Comparison of ENCODE assay signal across 1 cellular context in genomic region chr14:21383848-21384493, GRCh38.
TF ChIP-seq lines count a peak whose summit lies in the region.

SUPT16H (minus strand) TSS chr14:21384019; CDS start chr14:21383927, 92 bp downstream.

TF ChIP-seq in HepG2, 621 proteins besides CTCF, POLR2A, EP300 and RAD21 (continued from another document and continues in another):
- no peak for TF ChIP-seq SNRNP70 (IDR thresholded peaks at IDR 0.05; ENCODE audit: low read depth, low read length)
- TF ChIP-seq, protein P1, sequence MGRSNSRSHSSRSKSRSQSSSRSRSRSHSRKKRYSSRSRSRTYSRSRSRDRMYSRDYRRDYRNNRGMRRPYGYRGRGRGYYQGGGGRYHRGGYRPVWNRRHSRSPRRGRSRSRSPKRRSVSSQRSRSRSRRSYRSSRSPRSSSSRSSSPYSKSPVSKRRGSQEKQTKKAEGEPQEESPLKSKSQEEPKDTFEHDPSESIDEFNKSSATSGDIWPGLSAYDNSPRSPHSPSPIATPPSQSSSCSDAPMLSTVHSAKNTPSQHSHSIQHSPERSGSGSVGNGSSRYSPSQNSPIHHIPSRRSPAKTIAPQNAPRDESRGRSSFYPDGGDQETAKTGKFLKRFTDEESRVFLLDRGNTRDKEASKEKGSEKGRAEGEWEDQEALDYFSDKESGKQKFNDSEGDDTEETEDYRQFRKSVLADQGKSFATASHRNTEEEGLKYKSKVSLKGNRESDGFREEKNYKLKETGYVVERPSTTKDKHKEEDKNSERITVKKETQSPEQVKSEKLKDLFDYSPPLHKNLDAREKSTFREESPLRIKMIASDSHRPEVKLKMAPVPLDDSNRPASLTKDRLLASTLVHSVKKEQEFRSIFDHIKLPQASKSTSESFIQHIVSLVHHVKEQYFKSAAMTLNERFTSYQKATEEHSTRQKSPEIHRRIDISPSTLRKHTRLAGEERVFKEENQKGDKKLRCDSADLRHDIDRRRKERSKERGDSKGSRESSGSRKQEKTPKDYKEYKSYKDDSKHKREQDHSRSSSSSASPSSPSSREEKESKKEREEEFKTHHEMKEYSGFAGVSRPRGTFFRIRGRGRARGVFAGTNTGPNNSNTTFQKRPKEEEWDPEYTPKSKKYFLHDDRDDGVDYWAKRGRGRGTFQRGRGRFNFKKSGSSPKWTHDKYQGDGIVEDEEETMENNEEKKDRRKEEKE (IDR thresholded peaks at IDR 0.05): no peak
- peak; percentile 96 for TF ChIP-seq ZXDC (CRISPR knock-in tag; IDR thresholded peaks at IDR 0.05)
- TF ChIP-seq ZNF354B (CRISPR knock-in tag; IDR thresholded peaks at IDR 0.05): no peak; the same call in 1 of the 2 replicates
- TF ChIP-seq TARDBP (CRISPR knock-in tag; IDR thresholded peaks at IDR 0.05): peak; percentile 85
- no peak for TF ChIP-seq POGZ (CRISPR knock-in tag; IDR thresholded peaks at IDR 0.05)
- peak; percentile 82; the same call in 1 of the 2 replicates for TF ChIP-seq TRAFD1 (CRISPR knock-in tag; IDR thresholded peaks at IDR 0.05; ENCODE audit: borderline replicate concordance)
- peak; percentile 86 for TF ChIP-seq SAFB2 (CRISPR knock-in tag; IDR thresholded peaks at IDR 0.05; ENCODE audit: borderline replicate concordance, low read depth)
- peak; percentile 75; the same call in 1 of the 2 replicates for TF ChIP-seq ZNF337 (CRISPR knock-in tag; IDR thresholded peaks at IDR 0.05; ENCODE audit: borderline replicate concordance, low read depth)
- peak; percentile 84; the same call in 1 of the 2 replicates for TF ChIP-seq ZNF580 (CRISPR knock-in tag; IDR thresholded peaks at IDR 0.05; ENCODE audit: borderline replicate concordance, low read depth)
- peak; percentile 79; the same call in 1 of the 2 replicates for TF ChIP-seq LCORL (IDR thresholded peaks at IDR 0.05)
- no peak; the same call in none of the 2 replicates for TF ChIP-seq LCORL (CRISPR knock-in tag; IDR thresholded peaks at IDR 0.05)
- no peak for TF ChIP-seq SMARCC2 (IDR thresholded peaks at IDR 0.05)
- TF ChIP-seq ZNF530 (CRISPR knock-in tag; IDR thresholded peaks at IDR 0.05; ENCODE audit: low read depth): peak; percentile 49; the same call in 1 of the 2 replicates
- TF ChIP-seq, protein P2, sequence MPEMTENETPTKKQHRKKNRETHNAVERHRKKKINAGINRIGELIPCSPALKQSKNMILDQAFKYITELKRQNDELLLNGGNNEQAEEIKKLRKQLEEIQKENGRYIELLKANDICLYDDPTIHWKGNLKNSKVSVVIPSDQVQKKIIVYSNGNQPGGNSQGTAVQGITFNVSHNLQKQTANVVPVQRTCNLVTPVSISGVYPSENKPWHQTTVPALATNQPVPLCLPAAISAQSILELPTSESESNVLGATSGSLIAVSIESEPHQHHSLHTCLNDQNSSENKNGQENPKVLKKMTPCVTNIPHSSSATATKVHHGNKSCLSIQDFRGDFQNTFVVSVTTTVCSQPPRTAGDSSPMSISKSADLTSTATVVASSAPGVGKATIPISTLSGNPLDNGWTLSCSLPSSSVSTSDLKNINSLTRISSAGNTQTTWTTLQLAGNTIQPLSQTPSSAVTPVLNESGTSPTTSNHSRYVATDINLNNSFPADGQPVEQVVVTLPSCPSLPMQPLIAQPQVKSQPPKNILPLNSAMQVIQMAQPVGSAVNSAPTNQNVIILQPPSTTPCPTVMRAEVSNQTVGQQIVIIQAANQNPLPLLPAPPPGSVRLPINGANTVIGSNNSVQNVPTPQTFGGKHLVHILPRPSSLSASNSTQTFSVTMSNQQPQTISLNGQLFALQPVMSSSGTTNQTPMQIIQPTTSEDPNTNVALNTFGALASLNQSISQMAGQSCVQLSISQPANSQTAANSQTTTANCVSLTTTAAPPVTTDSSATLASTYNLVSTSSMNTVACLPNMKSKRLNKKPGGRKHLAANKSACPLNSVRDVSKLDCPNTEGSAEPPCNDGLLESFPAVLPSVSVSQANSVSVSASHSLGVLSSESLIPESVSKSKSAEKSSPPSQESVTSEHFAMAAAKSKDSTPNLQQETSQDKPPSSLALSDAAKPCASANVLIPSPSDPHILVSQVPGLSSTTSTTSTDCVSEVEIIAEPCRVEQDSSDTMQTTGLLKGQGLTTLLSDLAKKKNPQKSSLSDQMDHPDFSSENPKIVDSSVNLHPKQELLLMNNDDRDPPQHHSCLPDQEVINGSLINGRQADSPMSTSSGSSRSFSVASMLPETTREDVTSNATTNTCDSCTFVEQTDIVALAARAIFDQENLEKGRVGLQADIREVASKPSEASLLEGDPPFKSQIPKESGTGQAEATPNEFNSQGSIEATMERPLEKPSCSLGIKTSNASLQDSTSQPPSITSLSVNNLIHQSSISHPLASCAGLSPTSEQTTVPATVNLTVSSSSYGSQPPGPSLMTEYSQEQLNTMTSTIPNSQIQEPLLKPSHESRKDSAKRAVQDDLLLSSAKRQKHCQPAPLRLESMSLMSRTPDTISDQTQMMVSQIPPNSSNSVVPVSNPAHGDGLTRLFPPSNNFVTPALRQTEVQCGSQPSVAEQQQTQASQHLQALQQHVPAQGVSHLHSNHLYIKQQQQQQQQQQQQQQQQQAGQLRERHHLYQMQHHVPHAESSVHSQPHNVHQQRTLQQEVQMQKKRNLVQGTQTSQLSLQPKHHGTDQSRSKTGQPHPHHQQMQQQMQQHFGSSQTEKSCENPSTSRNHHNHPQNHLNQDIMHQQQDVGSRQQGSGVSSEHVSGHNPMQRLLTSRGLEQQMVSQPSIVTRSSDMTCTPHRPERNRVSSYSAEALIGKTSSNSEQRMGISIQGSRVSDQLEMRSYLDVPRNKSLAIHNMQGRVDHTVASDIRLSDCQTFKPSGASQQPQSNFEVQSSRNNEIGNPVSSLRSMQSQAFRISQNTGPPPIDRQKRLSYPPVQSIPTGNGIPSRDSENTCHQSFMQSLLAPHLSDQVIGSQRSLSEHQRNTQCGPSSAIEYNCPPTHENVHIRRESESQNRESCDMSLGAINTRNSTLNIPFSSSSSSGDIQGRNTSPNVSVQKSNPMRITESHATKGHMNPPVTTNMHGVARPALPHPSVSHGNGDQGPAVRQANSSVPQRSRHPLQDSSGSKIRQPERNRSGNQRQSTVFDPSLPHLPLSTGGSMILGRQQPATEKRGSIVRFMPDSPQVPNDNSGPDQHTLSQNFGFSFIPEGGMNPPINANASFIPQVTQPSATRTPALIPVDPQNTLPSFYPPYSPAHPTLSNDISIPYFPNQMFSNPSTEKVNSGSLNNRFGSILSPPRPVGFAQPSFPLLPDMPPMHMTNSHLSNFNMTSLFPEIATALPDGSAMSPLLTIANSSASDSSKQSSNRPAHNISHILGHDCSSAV (CRISPR knock-in tag; IDR thresholded peaks at IDR 0.05; ENCODE audit: borderline replicate concordance): no peak
- 0 out of 2 replicates have a peak, but pooled peaks have one; percentile 13 for TF ChIP-seq CAMTA2 (CRISPR knock-in tag; IDR thresholded peaks at IDR 0.05; ENCODE audit: borderline replicate concordance)
- no peak; the same call in 1 of the 2 replicates for TF ChIP-seq KLF15 (CRISPR knock-in tag; IDR thresholded peaks at IDR 0.05; ENCODE audit: borderline replicate concordance)
- TF ChIP-seq ETV5 (CRISPR knock-in tag; IDR thresholded peaks at IDR 0.05; ENCODE audit: borderline replicate concordance): peak; percentile 69
- no peak for TF ChIP-seq MATR3 (CRISPR knock-in tag; IDR thresholded peaks at IDR 0.05)
- TF ChIP-seq, protein P3, sequence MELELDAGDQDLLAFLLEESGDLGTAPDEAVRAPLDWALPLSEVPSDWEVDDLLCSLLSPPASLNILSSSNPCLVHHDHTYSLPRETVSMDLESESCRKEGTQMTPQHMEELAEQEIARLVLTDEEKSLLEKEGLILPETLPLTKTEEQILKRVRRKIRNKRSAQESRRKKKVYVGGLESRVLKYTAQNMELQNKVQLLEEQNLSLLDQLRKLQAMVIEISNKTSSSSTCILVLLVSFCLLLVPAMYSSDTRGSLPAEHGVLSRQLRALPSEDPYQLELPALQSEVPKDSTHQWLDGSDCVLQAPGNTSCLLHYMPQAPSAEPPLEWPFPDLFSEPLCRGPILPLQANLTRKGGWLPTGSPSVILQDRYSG (CRISPR knock-in tag; IDR thresholded peaks at IDR 0.05): no peak
- no peak for TF ChIP-seq ADNP (CRISPR knock-in tag; IDR thresholded peaks at IDR 0.05)
- TF ChIP-seq, protein P4, sequence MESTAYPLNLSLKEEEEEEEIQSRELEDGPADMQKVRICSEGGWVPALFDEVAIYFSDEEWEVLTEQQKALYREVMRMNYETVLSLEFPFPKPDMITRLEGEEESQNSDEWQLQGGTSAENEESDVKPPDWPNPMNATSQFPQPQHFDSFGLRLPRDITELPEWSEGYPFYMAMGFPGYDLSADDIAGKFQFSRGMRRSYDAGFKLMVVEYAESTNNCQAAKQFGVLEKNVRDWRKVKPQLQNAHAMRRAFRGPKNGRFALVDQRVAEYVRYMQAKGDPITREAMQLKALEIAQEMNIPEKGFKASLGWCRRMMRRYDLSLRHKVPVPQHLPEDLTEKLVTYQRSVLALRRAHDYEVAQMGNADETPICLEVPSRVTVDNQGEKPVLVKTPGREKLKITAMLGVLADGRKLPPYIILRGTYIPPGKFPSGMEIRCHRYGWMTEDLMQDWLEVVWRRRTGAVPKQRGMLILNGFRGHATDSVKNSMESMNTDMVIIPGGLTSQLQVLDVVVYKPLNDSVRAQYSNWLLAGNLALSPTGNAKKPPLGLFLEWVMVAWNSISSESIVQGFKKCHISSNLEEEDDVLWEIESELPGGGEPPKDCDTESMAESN (CRISPR knock-in tag; conservative IDR thresholded peaks at IDR 0.05): peak; percentile 82
- TF ChIP-seq ZBTB21 (CRISPR knock-in tag; IDR thresholded peaks at IDR 0.05): 0 out of 2 replicates have a peak, but pooled peaks have one; percentile 9
- peak; percentile 51; the same call in 1 of the 2 replicates for TF ChIP-seq ZSCAN12 (CRISPR knock-in tag; IDR thresholded peaks at IDR 0.05)
- TF ChIP-seq XBP1 (CRISPR knock-in tag; IDR thresholded peaks at IDR 0.05): no peak; the same call in 1 of the 2 replicates
- peak; percentile 49; the same call in 1 of the 2 replicates for TF ChIP-seq MAFF (IDR thresholded peaks at IDR 0.05; ENCODE audit: low read depth, low read length)
- TF ChIP-seq DMAP1 (CRISPR knock-in tag; IDR thresholded peaks at IDR 0.05): peak; percentile 97
- TF ChIP-seq ZFP90 (CRISPR knock-in tag; IDR thresholded peaks at IDR 0.05; ENCODE audit: borderline replicate concordance): no peak; the same call in 1 of the 2 replicates
- TF ChIP-seq ARID3A (IDR thresholded peaks at IDR 0.05; ENCODE audit: low read depth, low read length): no peak
- TF ChIP-seq KDM5A (IDR thresholded peaks at IDR 0.05; ENCODE audit: borderline replicate concordance, low read length): peak; percentile 94
- TF ChIP-seq SRSF9 (IDR thresholded peaks at IDR 0.05; ENCODE audit: borderline replicate concordance, insufficient read depth, low read depth, low read length, poor library complexity, severe bottlenecking): no peak
- TF ChIP-seq ZNF362 (CRISPR knock-in tag; IDR thresholded peaks at IDR 0.05; ENCODE audit: borderline replicate concordance): peak; percentile 100
- no peak for TF ChIP-seq ZNF282 (IDR thresholded peaks at IDR 0.05; ENCODE audit: partially characterized antibody)
- TF ChIP-seq ZNF839 (CRISPR knock-in tag; IDR thresholded peaks at IDR 0.05; ENCODE audit: borderline replicate concordance): peak; percentile 100
- TF ChIP-seq ZNF724P (CRISPR knock-in tag; IDR thresholded peaks at IDR 0.05; ENCODE audit: borderline replicate concordance): no peak
- TF ChIP-seq ZNF816 (CRISPR knock-in tag; IDR thresholded peaks at IDR 0.05; ENCODE audit: borderline replicate concordance): 0 out of 2 replicates have a peak, but pooled peaks have one; percentile 43
